ENCODE assay signal across 12 cellular contexts in the genomic region with DNA sequence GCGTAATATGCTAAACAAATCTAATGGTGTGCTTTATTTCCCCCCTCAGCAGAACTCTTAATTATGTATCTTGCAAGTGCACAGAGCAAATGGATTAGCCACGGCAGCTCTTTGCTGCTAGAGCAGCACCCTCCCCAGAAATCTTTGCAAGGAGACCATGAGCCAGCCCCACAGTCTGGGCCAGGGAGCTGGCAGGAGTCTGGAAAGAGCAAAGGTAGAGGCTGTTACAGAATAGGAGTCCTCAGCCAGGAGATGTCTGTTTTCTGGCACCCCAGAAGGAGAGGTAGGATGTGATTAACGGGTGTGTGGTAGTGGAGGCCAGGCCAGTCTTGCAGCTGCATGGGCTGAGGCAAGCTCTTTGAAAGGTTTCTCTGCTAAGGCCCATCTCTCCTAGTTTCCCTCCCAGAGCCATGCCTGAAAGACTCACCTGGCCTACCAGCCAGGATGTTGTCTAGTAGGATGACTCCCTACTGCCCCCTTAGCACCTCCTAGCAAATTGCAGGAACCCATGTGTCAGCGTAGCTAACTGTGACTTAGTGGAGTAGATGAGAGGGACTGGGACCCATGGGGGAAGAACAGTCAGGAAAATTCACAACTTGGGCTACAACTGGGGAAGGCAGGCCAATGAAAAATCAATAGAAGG.
DNase-seq lines count a peak whose midpoint lies in the region; ATAC-seq, FAIRE-seq and TF ChIP-seq lines count a peak whose summit lies in the region.
"Had no signal": no experiment of that assay in that cellular context is flagged by ENCODE, and none has a peak within 500 bp of the region (broad histone marks: within the 10 kb centered on the region; RNA-seq: fewer than 3 reads in every experiment).

No MANE protein-coding gene starts in this region.

- no peak overlapping the region for H3K4me3 Mint-ChIP-seq in T-helper 2 cell treated with Interferon-gamma antibody and Interleukin-4, amounts not matched to agents 5 μg/mL and 100 μg/mL, for 36 hours

- H3K36me3 Mint-ChIP-seq in T-helper 2 cell treated with Interferon-gamma antibody and Interleukin-4, amounts not matched to agents 5 μg/mL and 100 μg/mL, for 36 hours (ENCODE audit: low read depth), result no peaks in the 10 kb centered on the region

- in situ Hi-C loops in Panc1 (cut with HindIII; ENCODE audit: low pct_unique_long_range_greater_than_20kb, low sequenced_read_pairs), result no loop called here

- CTCF ChIA-PET in Panc1 (lab: Charles Lee), result no interaction called here

- no peak overlapping the region for H3K27ac Mint-ChIP-seq in T-helper 2 cell treated with Interferon-gamma antibody and Interleukin-4, amounts not matched to agents 5 μg/mL and 100 μg/mL, for 36 hours

- H3K27me3 ChIP-seq in Panc1 (ENCODE audit: control insufficient read depth, insufficient read depth, low read length), result no peaks in the 10 kb centered on the region
- H3K27me3 ChIP-seq: colonic mucosa had no signal

- POLR2A ChIA-PET in Panc1 (lab: Charles Lee), result no interaction called here

- intact Hi-C loops in Panc1 (cut with micrococcal nuclease; ENCODE audit: unreplicated experiment), result no loop called here

- no TSS peak for BruUV-seq in Panc1 (replicated peaks; lab: Mats Ljungman, UMichigan)

- no peaks in the 10 kb centered on the region for H3K27me3 Mint-ChIP-seq in T-helper 2 cell treated with Interferon-gamma antibody and Interleukin-4, amounts not matched to agents 5 μg/mL and 100 μg/mL, for 36 hours (ENCODE audit: low read depth)

- no peak overlapping the region for H3K4me3 ChIP-seq in Panc1 (ENCODE audit: low read depth in 2 of 2, low read length in 2 of 2)
- H3K4me3 ChIP-seq: colonic mucosa, PC-9 had no signal

- 0 out of 2 replicates have a peak, but pooled peaks have one; percentile 30 for ATAC-seq in Panc1
- no peak for ATAC-seq in GM21786 (IDR thresholded peaks at IDR 0.05; ENCODE audit: unreplicated experiment)
- no peak for ATAC-seq in HG02623 (IDR thresholded peaks at IDR 0.05; ENCODE audit: unreplicated experiment)
- ATAC-seq in HG03097 (IDR thresholded peaks at IDR 0.05; ENCODE audit: low FRiP score, unreplicated experiment), result no peak
- ATAC-seq: right cardiac atrium had no signal

- no peaks in the 10 kb centered on the region for H3K4me1 Mint-ChIP-seq in T-helper 2 cell treated with Interferon-gamma antibody and Interleukin-4, amounts not matched to agents 5 μg/mL and 100 μg/mL, for 36 hours (ENCODE audit: low read depth)

- FAIRE-seq in D721Med (lab: Jason Lieb, UNC), result no peak

- no peaks in the 10 kb centered on the region for H3K9me3 ChIP-seq in Panc1 (ENCODE audit: control insufficient read depth, insufficient read depth, low read depth, low read length)
- H3K9me3 ChIP-seq: colonic mucosa had no signal

- DNase-seq in D721Med (ENCODE audit: insufficient read length, low spot score), result no peak
- DNase-seq in Panc1 (ENCODE audit: low read depth, low spot score), result no peak
- DNase-seq in kidney tubule cell (ENCODE audit: low spot score), result peak; percentile 33
- no peak for DNase-seq in T-helper 2 cell treated with Interferon-gamma antibody and Interleukin-4, amounts not matched to agents 5 μg/mL and 100 μg/mL, for 36 hours (ENCODE audit: low spot score)
- DNase-seq: colonic mucosa, DMS153, PC-9, right cardiac atrium had no signal

- H3K36me3 ChIP-seq in Panc1 (ENCODE audit: control insufficient read depth, insufficient read depth, low read length), result no peaks in the 10 kb centered on the region
- H3K36me3 ChIP-seq: colonic mucosa had no signal

- no peaks in the 10 kb centered on the region for H3K4me1 ChIP-seq in Panc1 (ENCODE audit: control insufficient read depth, insufficient read depth, low read length)
- H3K4me1 ChIP-seq: colonic mucosa had no signal

- TF ChIP-seq CTCF in D721Med (IDR thresholded peaks at IDR 0.05; ENCODE audit: insufficient read depth, missing control alignments), result peak; percentile 21
- TF ChIP-seq CTCF in GM12874 (IDR thresholded peaks at IDR 0.05; ENCODE audit: insufficient read depth, low read depth, low read length), result peak; percentile 37; the same call in 1 of the 2 replicates
- no peak; the same call in 1 of the 2 replicates for TF ChIP-seq CTCF in Panc1 (IDR thresholded peaks at IDR 0.05)

- no peaks in the 10 kb centered on the region for H3K9me3 Mint-ChIP-seq in T-helper 2 cell treated with Interferon-gamma antibody and Interleukin-4, amounts not matched to agents 5 μg/mL and 100 μg/mL, for 36 hours

- H3K27ac ChIP-seq in Panc1 (ENCODE audit: low read length), result no peak overlapping the region
- H3K27ac ChIP-seq: colonic mucosa, PC-9 had no signal
